Comparison of ENCODE assay signal across 2 cellular contexts in genomic region chr19:45595814-45596213, GRCh38.
A peak's percentile ranks its signal among the peaks of the same experiment; 100 is the strongest.
TF ChIP-seq lines count a peak whose summit lies in the region.

No MANE protein-coding gene starts in this region.

TF ChIP-seq in HEK293, 187 proteins besides CTCF, POLR2A, EP300 and RAD21:
- TF ChIP-seq ZNF335 (tag by site-specific recombination; conservative IDR thresholded peaks at IDR 0.05): peak; percentile 52
- TF ChIP-seq PRDM2 (tag by site-specific recombination; IDR thresholded peaks at IDR 0.05; ENCODE audit: borderline replicate concordance): no peak

TF ChIP-seq in K562, 482 proteins besides CTCF, POLR2A, EP300 and RAD21:
- 0 out of 2 replicates have a peak, but pooled peaks have one; percentile 22 for TF ChIP-seq CREB1 (IDR thresholded peaks at IDR 0.05)
- no peak for TF ChIP-seq CREB1 (CRISPR knock-in tag; IDR thresholded peaks at IDR 0.05)
- TF ChIP-seq LCOR (CRISPR knock-in tag; IDR thresholded peaks at IDR 0.05): no peak
- TF ChIP-seq BMI1 (IDR thresholded peaks at IDR 0.05; ENCODE audit: low read length): no peak
- no peak for TF ChIP-seq ZFX (CRISPR knock-in tag; IDR thresholded peaks at IDR 0.05)
- TF ChIP-seq CREM (IDR thresholded peaks at IDR 0.05; ENCODE audit: low read depth): peak; percentile 67
- TF ChIP-seq ATF1 (CRISPR knock-in tag; IDR thresholded peaks at IDR 0.05): no peak
- TF ChIP-seq ATF1 (tag; IDR thresholded peaks at IDR 0.05): peak; percentile 40; the same call in 1 of the 2 replicates
- TF ChIP-seq KLF10 (CRISPR knock-in tag; IDR thresholded peaks at IDR 0.05): no peak
TF ChIP-seq in K562: peak in this region for 3.
